In genomic region chrX:27458544-27458943, GRCh38 we compare ENCODE assay signal across 15 cellular contexts. TPM values are rescaled to one million over a fixed set of nuclear protein-coding genes. Genes with fewer than 3 reads are reported as not detected.
"Had no signal": no experiment of that assay in that cellular context is flagged by ENCODE, and none has a peak within 500 bp of the region (broad histone marks: within the 10 kb centered on the region; RNA-seq: fewer than 3 reads in every experiment).

No MANE protein-coding gene starts in this region.

RNA-seq across cellular contexts. Expression of gene PPP4R3C, which starts 4.6 kb away (rescaled TPM):
- total RNA-seq: stomach, subcutaneous adipose tissue, suprapubic skin, temporal lobe, thoracic aorta, thyroid gland, tibial nerve, transverse colon, upper lobe of left lung, upper lobe of right lung, ureter, urinary bladder, uterus, vagina had no signal
- polyA plus RNA-seq: stomach, thymus, urinary bladder had no signal
